Comparison of ENCODE assay signal across 1 cellular context in genomic region chr12:4320859-4321701, GRCh38.
TF ChIP-seq lines count a peak whose summit lies in the region.

TSS of gene TIGAR (plus strand) at chr12:4321213. CDS start at chr12:4321272, 59 bp downstream.

TF ChIP-seq in GM12878, 131 proteins besides CTCF, POLR2A, EP300 and RAD21 (continued from another document and continues in another):
- no peak for TF ChIP-seq ZBTB33 (IDR thresholded peaks at IDR 0.05)
- peak; percentile 64; the same call in 1 of the 2 replicates for TF ChIP-seq ZNF207 (IDR thresholded peaks at IDR 0.05; ENCODE audit: borderline replicate concordance)
- TF ChIP-seq YY1 (IDR thresholded peaks at IDR 0.05; ENCODE audit: low read depth, low read length), result peak; percentile 77; the same call in 1 of the 2 replicates
- TF ChIP-seq TAF1 (IDR thresholded peaks at IDR 0.05; ENCODE audit: borderline replicate concordance, low read depth, low read length), result peak; percentile 91
- peak; percentile 76 for TF ChIP-seq PML (IDR thresholded peaks at IDR 0.05; ENCODE audit: low read length)
- TF ChIP-seq SRF (IDR thresholded peaks at IDR 0.05; ENCODE audit: low read depth in 2 of 2, low read length in 2 of 2), result no peak
- no peak for TF ChIP-seq SMARCA5 (IDR thresholded peaks at IDR 0.05)
- peak; percentile 63; the same call in 1 of the 2 replicates for TF ChIP-seq MAX (IDR thresholded peaks at IDR 0.05; ENCODE audit: low read depth, low read length)
- TF ChIP-seq DPF2 (IDR thresholded peaks at IDR 0.05), result peak; percentile 81
- peak; percentile 60; the same call in 1 of the 2 replicates for TF ChIP-seq NR2F1 (conservative IDR thresholded peaks at IDR 0.05)
- no peak for TF ChIP-seq KAT2A (conservative IDR thresholded peaks at IDR 0.05; ENCODE audit: control insufficient read depth, low read depth, low read length)
- peak in 1 of 2 experiments; percentile 65; a peak in 1 of 3 replicates for TF ChIP-seq EGR1 (IDR thresholded peaks at IDR 0.05; ENCODE audit: borderline replicate concordance in 1 of 2, low read depth in 2 of 2, low read length in 2 of 2)
- TF ChIP-seq HDAC2 (IDR thresholded peaks at IDR 0.05), result no peak
- TF ChIP-seq E2F4 (IDR thresholded peaks at IDR 0.05; ENCODE audit: low read depth, low read length), result 0 out of 2 replicates have a peak, but pooled peaks have one; percentile 5
- no peak for TF ChIP-seq PAX8 (IDR thresholded peaks at IDR 0.05)
- TF ChIP-seq JUNB (IDR thresholded peaks at IDR 0.05), result no peak
- peak; percentile 70; the same call in 1 of the 2 replicates for TF ChIP-seq ASH2L (IDR thresholded peaks at IDR 0.05; ENCODE audit: borderline replicate concordance, low read depth)
- TF ChIP-seq SP1 (IDR thresholded peaks at IDR 0.05; ENCODE audit: low read depth, low read length), result peak; percentile 71
- TF ChIP-seq ZNF622 (IDR thresholded peaks at IDR 0.05), result no peak
- TF ChIP-seq RELA (IDR thresholded peaks at IDR 0.05; ENCODE audit: borderline replicate concordance, partially characterized antibody), result peak; percentile 65
- peak; percentile 39; the same call in 1 of the 2 replicates for TF ChIP-seq RELB (IDR thresholded peaks at IDR 0.05; ENCODE audit: low read depth)
- TF ChIP-seq SPI1 (IDR thresholded peaks at IDR 0.05; ENCODE audit: borderline replicate concordance, insufficient read depth, low read depth, low read length), result peak; percentile 37
- no peak for TF ChIP-seq ZNF592 (IDR thresholded peaks at IDR 0.05)
- peak; percentile 69 for TF ChIP-seq NRF1 (conservative IDR thresholded peaks at IDR 0.05; ENCODE audit: low read depth, low read length)
- peak; percentile 80 for TF ChIP-seq RUNX3 (IDR thresholded peaks at IDR 0.05; ENCODE audit: low read length)
- peak; percentile 67 for TF ChIP-seq PKNOX1 (IDR thresholded peaks at IDR 0.05)
- TF ChIP-seq E4F1 (IDR thresholded peaks at IDR 0.05; ENCODE audit: borderline replicate concordance, partially characterized antibody), result no peak
- TF ChIP-seq MYB (IDR thresholded peaks at IDR 0.05; ENCODE audit: borderline replicate concordance, low read depth, low read length), result no peak
- TF ChIP-seq STAT3 (IDR thresholded peaks at IDR 0.05; ENCODE audit: low read depth, low read length), result no peak
- TF ChIP-seq NFIC (IDR thresholded peaks at IDR 0.05; ENCODE audit: low read depth, low read length), result no peak
- peak; percentile 9; the same call in 1 of the 2 replicates for TF ChIP-seq TCF12 (IDR thresholded peaks at IDR 0.05; ENCODE audit: low read depth, low read length)
- peak; percentile 74; the same call in 1 of the 2 replicates for TF ChIP-seq SIN3A (IDR thresholded peaks at IDR 0.05; ENCODE audit: low read depth, low read length)
- TF ChIP-seq ZNF384 (IDR thresholded peaks at IDR 0.05; ENCODE audit: borderline replicate concordance, low read depth, low read length), result no peak
- TF ChIP-seq TCF3 (IDR thresholded peaks at IDR 0.05; ENCODE audit: borderline replicate concordance, insufficient read depth, low read depth, low read length), result no peak
- TF ChIP-seq NKRF (conservative IDR thresholded peaks at IDR 0.05), result peak; percentile 94
- no peak for TF ChIP-seq BACH1 (IDR thresholded peaks at IDR 0.05; ENCODE audit: borderline replicate concordance)
- no peak for TF ChIP-seq ATF2 (IDR thresholded peaks at IDR 0.05; ENCODE audit: low read length)
- TF ChIP-seq CHD2 (IDR thresholded peaks at IDR 0.05; ENCODE audit: borderline replicate concordance, low read depth, low read length), result peak; percentile 77; the same call in 1 of the 2 replicates
- peak; percentile 95 for TF ChIP-seq MXI1 (IDR thresholded peaks at IDR 0.05; ENCODE audit: low read depth, low read length)
- peak; percentile 70; the same call in 1 of the 2 replicates for TF ChIP-seq ELK1 (IDR thresholded peaks at IDR 0.05; ENCODE audit: low read depth, low read length)
- TF ChIP-seq FOS (IDR thresholded peaks at IDR 0.05; ENCODE audit: borderline replicate concordance, extremely low read depth, insufficient read length), result no peak
